28 cellular contexts compared by ENCODE assay signal in the genomic region with DNA sequence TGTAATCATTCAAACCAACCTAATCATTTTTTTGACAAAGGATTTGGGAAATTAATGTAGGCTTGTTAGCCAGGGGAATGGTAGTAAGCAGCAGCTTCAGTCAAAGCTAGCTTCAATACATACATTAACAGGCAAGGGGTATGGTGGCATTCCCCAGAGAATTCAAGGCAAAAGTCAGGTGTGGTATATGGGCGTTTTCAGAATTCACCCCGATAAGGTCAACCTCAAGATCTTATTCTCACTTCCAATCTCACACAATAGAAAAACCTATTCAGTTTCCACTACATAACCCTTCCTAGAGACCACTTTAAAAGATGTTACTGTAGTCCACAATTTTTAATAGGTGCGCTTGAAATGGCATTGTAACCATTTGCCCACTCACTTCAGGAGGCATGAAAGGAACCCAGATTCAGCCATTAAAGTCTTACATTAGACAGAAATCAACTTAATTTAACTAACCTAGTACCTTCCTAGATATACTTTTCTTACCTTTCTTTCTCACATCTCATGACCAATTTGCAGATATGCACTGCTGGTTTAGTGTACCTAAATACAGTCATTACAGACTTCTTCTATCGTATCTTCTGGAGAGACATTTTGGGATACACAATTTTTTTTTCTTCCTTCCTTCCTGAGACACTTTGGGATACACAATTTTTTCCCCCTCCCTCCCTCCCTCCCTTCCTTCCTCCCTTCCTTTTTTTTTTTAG.
"Had no signal": no experiment of that assay in that cellular context is flagged by ENCODE, and none has a peak within 500 bp of the region (broad histone marks: within the 10 kb centered on the region; RNA-seq: fewer than 3 reads in every experiment).

No MANE protein-coding gene starts in this region.

- H2AFZ ChIP-seq: hepatocyte had no signal

- FAIRE-seq: colon, islet of Langerhans, pancreas, small intestine, urothelium cell line had no signal

- H3K27ac ChIP-seq: epithelial cell of prostate, foreskin keratinocyte, gastroesophageal sphincter, heart left ventricle, hepatocyte, left lung, neutrophil, pancreas, right lobe of liver, testis, tibial artery, upper lobe of left lung had no signal

- H3K36me3 ChIP-seq: gastroesophageal sphincter, heart left ventricle, left lung, neutrophil, pancreas, right lobe of liver, tibial artery, upper lobe of left lung had no signal

- H3K27me3 ChIP-seq: foreskin keratinocyte, gastroesophageal sphincter, heart left ventricle, hepatocyte, left lung, neutrophil, pancreas, right lobe of liver, testis, tibial artery, upper lobe of left lung had no signal

- H3K4me3 ChIP-seq: gastroesophageal sphincter, heart left ventricle, hepatocyte, left lung, mucosa of descending colon, pancreas, right lobe of liver, testis, tibial artery, upper lobe of left lung had no signal

- H3K4me2 ChIP-seq: hepatocyte had no signal

- ATAC-seq: esophagus mucosa; foreskin keratinocyte; gastroesophageal sphincter; heart left ventricle; left cardiac atrium; left lung; mucosa of descending colon; natural killer cell treated with Interleukin-12 subunit alpha and Interleukin-12 subunit beta and Interleukin-15 and Interleukin-18, amount 100 ng/mL, for 72 hours; pancreas; right lobe of liver; stimulated activated naive CD8-positive, alpha-beta T cell treated with anti-CD3 and anti-CD28 coated beads, Interleukin-15, Interleukin-2, amounts not matched to agents 100 U/mL and 50 U/mL, for 24 hours had no signal

- DNase-seq: effector CD8-positive, alpha-beta T cell; endodermal cell; foreskin keratinocyte; heart left ventricle; left cardiac atrium; left lung; mesenchymal stem cell; mucosa of descending colon; naive B cell; pancreas; right lobe of liver; small intestine; stimulated activated CD4-positive, alpha-beta T cell treated with anti-CD3 and anti-CD28 coated beads, Interleukin-15, amount 100 ng/mL, for 24 hours; stimulated activated CD4-positive, alpha-beta T cell treated with anti-CD3 and anti-CD28 coated beads, Interleukin-2, amount 100 ng/mL, for 48 hours; stimulated activated naive CD8-positive, alpha-beta T cell treated with anti-CD3 and anti-CD28 coated beads, Interleukin-15, Interleukin-2, amounts not matched to agents 100 U/mL and 50 U/mL, for 24 hours; substantia nigra; testis; tibial artery had no signal

- H3K9me3 ChIP-seq: gastroesophageal sphincter, heart left ventricle, left lung, mucosa of descending colon, neutrophil, pancreas, right lobe of liver, testis, tibial artery, upper lobe of left lung had no signal
